ENCODE assay signal across 23 cellular contexts in genomic region chr4:38309471-38309870, GRCh38.
A peak's percentile ranks its signal among the peaks of the same experiment; 100 is the strongest.
DNase-seq lines count a peak whose midpoint lies in the region; ATAC-seq and TF ChIP-seq lines count a peak whose summit lies in the region.
"Had no signal": no experiment of that assay in that cellular context is flagged by ENCODE, and none has a peak within 500 bp of the region (broad histone marks: within the 10 kb centered on the region; RNA-seq: fewer than 3 reads in every experiment).

No MANE protein-coding gene starts in this region.

- TF ChIP-seq CTCF in RWPE2 (IDR thresholded peaks at IDR 0.05; ENCODE audit: poor library complexity, severe bottlenecking) (no peak), foreskin keratinocyte (conservative IDR thresholded peaks at IDR 0.05) (no peak), thyroid gland (IDR thresholded peaks at IDR 0.05) (no peak)

- H3K27ac ChIP-seq in RWPE2 (ENCODE audit: poor library complexity, severe bottlenecking) (peak overlapping the region; percentile 85), foreskin keratinocyte (peak overlapping the region; percentile 87), temporal lobe (ENCODE audit: low read depth, low read length) (peak overlapping the region; percentile 100), thyroid gland (no peak overlapping the region)
- H3K27ac ChIP-seq: body of pancreas, gastrocnemius medialis, parathyroid adenoma had no signal

- peaks cover 4% of the 10 kb centered on the region for H3K36me3 Mint-ChIP-seq in stimulated activated naive CD8-positive, alpha-beta T cell treated with anti-CD3 and anti-CD28 coated beads, Interleukin-15, Interleukin-2, amounts not matched to agents 100 ng/mL and 50 ng/mL, for 24 hours (ENCODE audit: low read depth)
- H3K36me3 Mint-ChIP-seq in T-cell = no peaks in the 10 kb centered on the region
- H3K36me3 Mint-ChIP-seq: CD14-positive monocyte, type B pancreatic cell had no signal

- TF ChIP-seq POLR2A in thyroid gland (IDR thresholded peaks at IDR 0.05) = no peak

- peaks cover 40% of the 10 kb centered on the region for H3K4me1 ChIP-seq in RWPE2 (ENCODE audit: insufficient read depth, poor library complexity, severe bottlenecking)
- H3K4me1 ChIP-seq in foreskin keratinocyte = peaks cover 35% of the 10 kb centered on the region
- peaks cover 0 to 6% of the 10 kb centered on the region in 2 donors for H3K4me1 ChIP-seq in thyroid gland

- POLR2A ChIA-PET in T-cell (lab: Charles Lee) = interaction anchor here in 1 of 2 donors (0.6 kb wide), 2 partner anchors 316 to 732 kb away, joined by 3 to 6 read pairs; no protein-coding TSS in a partner anchor

- intact Hi-C loops in thyroid gland (cut with DNase I) = no loop called here

- H3K27ac Mint-ChIP-seq in stimulated activated naive CD8-positive, alpha-beta T cell treated with anti-CD3 and anti-CD28 coated beads, Interleukin-15, Interleukin-2, amounts not matched to agents 100 ng/mL and 50 ng/mL, for 24 hours = peak overlapping the region; percentile 56
- peak overlapping the region in 1 of 2 donors; percentile 79 for H3K27ac Mint-ChIP-seq in stimulated activated naive CD8-positive, alpha-beta T cell treated with anti-CD3 and anti-CD28 coated beads, Interleukin-15, amount 100 ng/mL, for 72 hours
- peak overlapping the region in 1 of 2 donors; percentile 14 for H3K27ac Mint-ChIP-seq in T-cell
- H3K27ac Mint-ChIP-seq: CD14-positive monocyte, type B pancreatic cell had no signal

- H3K4me1 Mint-ChIP-seq in stimulated activated naive CD8-positive, alpha-beta T cell treated with anti-CD3 and anti-CD28 coated beads, Interleukin-15, Interleukin-2, amounts not matched to agents 100 ng/mL and 50 ng/mL, for 24 hours (ENCODE audit: low read depth) = peaks cover 80% of the 10 kb centered on the region
- H3K4me1 Mint-ChIP-seq in stimulated activated naive CD8-positive, alpha-beta T cell treated with anti-CD3 and anti-CD28 coated beads, Interleukin-15, amount 100 ng/mL, for 72 hours = peaks cover 80% of the 10 kb centered on the region
- peaks cover 51 to 69% (median 69%) of the 10 kb centered on the region in 3 donors for H3K4me1 Mint-ChIP-seq in T-cell

- ATAC-seq in stimulated activated naive CD8-positive, alpha-beta T cell treated with anti-CD3 and anti-CD28 coated beads, Interleukin-15, amount 100 ng/mL, for 72 hours = no peak
- ATAC-seq in RWPE2 (ENCODE audit: low read depth) (no peak), foreskin keratinocyte (no peak), T-cell (replicated peaks in 1 of 4) (no peak)
- ATAC-seq: body of pancreas, gastrocnemius medialis, left ventricle myocardium superior, right cardiac atrium had no signal

- H3K9me3 Mint-ChIP-seq in stimulated activated naive CD8-positive, alpha-beta T cell treated with anti-CD3 and anti-CD28 coated beads, Interleukin-15, Interleukin-2, amounts not matched to agents 100 ng/mL and 50 ng/mL, for 24 hours = peaks cover 5% of the 10 kb centered on the region
- H3K9me3 Mint-ChIP-seq in stimulated activated naive CD8-positive, alpha-beta T cell treated with anti-CD3 and anti-CD28 coated beads, Interleukin-15, amount 100 ng/mL, for 72 hours = peaks cover 0 to 5% of the 10 kb centered on the region in 2 donors
- no peaks in the 10 kb centered on the region for H3K9me3 Mint-ChIP-seq in T-cell

- WGBS in thyroid gland, 2 donors = 83 to 94% methylated on average over 1 of the region's 1 CpG

- H3K4me3 Mint-ChIP-seq in stimulated activated naive CD8-positive, alpha-beta T cell treated with anti-CD3 and anti-CD28 coated beads, Interleukin-15, Interleukin-2, amounts not matched to agents 100 ng/mL and 50 ng/mL, for 24 hours = no peak overlapping the region
- peak overlapping the region in 1 of 2 donors; percentile 49 for H3K4me3 Mint-ChIP-seq in stimulated activated naive CD8-positive, alpha-beta T cell treated with anti-CD3 and anti-CD28 coated beads, Interleukin-15, amount 100 ng/mL, for 72 hours
- H3K4me3 Mint-ChIP-seq in T-cell = no peak overlapping the region
- H3K4me3 Mint-ChIP-seq: CD14-positive monocyte, type B pancreatic cell had no signal

- CTCF ChIA-PET in T-cell (lab: Charles Lee) = interaction anchor here (0.5 to 2.8 kb wide), 5 partner anchors 9 to 366 kb away, joined by 3 to 38 read pairs (median 7); no protein-coding TSS in a partner anchor

- H3K27me3 Mint-ChIP-seq in stimulated activated naive CD8-positive, alpha-beta T cell treated with anti-CD3 and anti-CD28 coated beads, Interleukin-15, Interleukin-2, amounts not matched to agents 100 ng/mL and 50 ng/mL, for 24 hours = peaks cover 12% of the 10 kb centered on the region
- no peaks in the 10 kb centered on the region for H3K27me3 Mint-ChIP-seq in stimulated activated naive CD8-positive, alpha-beta T cell treated with anti-CD3 and anti-CD28 coated beads, Interleukin-15, amount 100 ng/mL, for 72 hours
- no peaks in the 10 kb centered on the region for H3K27me3 Mint-ChIP-seq in T-cell
- H3K27me3 Mint-ChIP-seq: IgD-negative memory B cell, type B pancreatic cell had no signal

- H3K36me3 ChIP-seq in RWPE2 (ENCODE audit: low read depth) = no peaks in the 10 kb centered on the region
- H3K36me3 ChIP-seq in thyroid gland = no peaks in the 10 kb centered on the region
- H3K36me3 ChIP-seq: gastrocnemius medialis, SJSA1 had no signal

- peaks cover 5% of the 10 kb centered on the region for H3K9me3 ChIP-seq in RWPE2 (ENCODE audit: severe bottlenecking)
- H3K9me3 ChIP-seq in thyroid gland = no peaks in the 10 kb centered on the region
- H3K9me3 ChIP-seq: body of pancreas, gastrocnemius medialis, SJSA1 had no signal

- H3K27me3 ChIP-seq in RWPE2 (ENCODE audit: insufficient read depth, poor library complexity, severe bottlenecking) (no peaks in the 10 kb centered on the region), foreskin keratinocyte (no peaks in the 10 kb centered on the region), thyroid gland (no peaks in the 10 kb centered on the region)
- H3K27me3 ChIP-seq: body of pancreas, gastrocnemius medialis, SJSA1 had no signal

- DNase-seq in stimulated activated naive CD8-positive, alpha-beta T cell treated with anti-CD3 and anti-CD28 coated beads, Interleukin-15, amount 100 ng/mL, for 72 hours = no peak
- DNase-seq in RWPE2 (ENCODE audit: low spot score) (no peak), foreskin keratinocyte (no peak), T-cell (no peak), thyroid gland (no peak), SHP77 (lab: John Stamatoyannopoulos, UW) (no peak)
- DNase-seq: activated CD4-positive, alpha-beta T cell treated with anti-CD3 and anti-CD28 coated beads for 1 hour; body of pancreas; effector CD8-positive, alpha-beta T cell; gastrocnemius medialis; left ventricle myocardium superior; NCI-H1105 treated with DMSO at 0.1 percent for 48 hours; right cardiac atrium; stimulated activated CD4-positive, alpha-beta T cell treated with anti-CD3 and anti-CD28 coated beads, Interleukin-12 subunit alpha, Interleukin-12 subunit beta, amount 100 ng/mL, for 4 hours; stimulated activated CD4-positive, alpha-beta T cell treated with anti-CD3 and anti-CD28 coated beads, Interleukin-4, amount 100 ng/mL, for 24 hours; stimulated activated naive CD4-positive, alpha-beta T cell treated with Interleukin-2 at 50 U/mL for 16 hours had no signal

- H3K4me3 ChIP-seq in RWPE2 (ENCODE audit: severe bottlenecking) (no peak overlapping the region), thyroid gland (replicated peaks in 1 of 3) (no peak overlapping the region)
- H3K4me3 ChIP-seq: body of pancreas, gastrocnemius medialis, SJSA1 had no signal

Comparison
In these comparisons a context has a peak if more than half of its experiments do, and no peak if none do; other contexts are left out.
1. H3K27ac ChIP-seq: peak in RWPE2 (single experiment), foreskin keratinocyte (single experiment) and temporal lobe (single experiment); none in thyroid gland (0 of 3).